Comparison of ENCODE assay signal across 1 cellular context in the genomic region with DNA sequence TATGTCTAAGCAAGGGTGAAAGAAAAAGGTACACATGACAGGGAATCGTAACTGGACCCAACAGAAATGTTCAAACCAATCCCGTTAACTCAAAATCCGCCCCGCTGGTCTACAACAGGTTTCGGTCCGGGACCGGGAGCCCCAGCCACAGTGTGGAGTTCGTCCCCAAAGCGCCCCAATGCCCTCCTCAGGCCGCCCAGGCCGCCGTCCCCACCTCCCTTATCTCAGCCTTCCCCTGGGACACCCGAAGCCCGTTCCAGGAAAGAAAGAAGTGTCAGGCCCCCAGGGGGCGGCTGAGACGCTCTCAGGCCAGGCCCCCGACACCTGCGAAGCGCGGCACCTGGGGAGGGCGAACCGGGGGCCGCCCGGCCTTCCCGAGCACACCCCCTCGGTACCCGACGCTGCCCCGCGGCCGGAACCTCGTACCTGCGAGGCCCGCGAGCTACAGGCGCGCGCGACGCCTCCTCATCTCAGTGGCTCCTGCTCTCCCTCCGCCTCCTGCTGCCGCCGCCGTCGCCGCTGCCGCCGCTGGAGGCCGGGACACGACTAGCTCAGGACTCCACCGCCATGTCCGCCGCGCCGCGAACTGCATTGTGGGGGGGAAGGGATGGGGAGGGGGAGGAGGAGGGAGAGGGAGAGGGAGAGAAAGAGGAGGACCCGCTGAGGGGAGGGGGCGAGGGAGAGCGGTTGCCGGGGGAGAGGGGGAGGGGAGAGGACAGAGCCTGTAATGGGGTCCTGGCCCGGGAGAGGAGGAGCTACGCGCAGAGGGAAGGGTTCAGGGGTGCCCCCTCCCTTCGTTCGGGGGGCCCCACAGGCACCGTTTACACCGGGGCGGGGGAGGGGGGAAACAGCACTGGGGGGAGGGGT.
TF ChIP-seq lines count a peak whose summit lies in the region.

TSS of gene TUT4 (minus strand) at position 588 of the 867 bp plus-strand sequence. CDS start 26,812 bp downstream, outside the sequence.

TF ChIP-seq in K562, 482 proteins besides CTCF, POLR2A, EP300 and RAD21 (continued from another document and continues in another):
- TF ChIP-seq, protein P1, sequence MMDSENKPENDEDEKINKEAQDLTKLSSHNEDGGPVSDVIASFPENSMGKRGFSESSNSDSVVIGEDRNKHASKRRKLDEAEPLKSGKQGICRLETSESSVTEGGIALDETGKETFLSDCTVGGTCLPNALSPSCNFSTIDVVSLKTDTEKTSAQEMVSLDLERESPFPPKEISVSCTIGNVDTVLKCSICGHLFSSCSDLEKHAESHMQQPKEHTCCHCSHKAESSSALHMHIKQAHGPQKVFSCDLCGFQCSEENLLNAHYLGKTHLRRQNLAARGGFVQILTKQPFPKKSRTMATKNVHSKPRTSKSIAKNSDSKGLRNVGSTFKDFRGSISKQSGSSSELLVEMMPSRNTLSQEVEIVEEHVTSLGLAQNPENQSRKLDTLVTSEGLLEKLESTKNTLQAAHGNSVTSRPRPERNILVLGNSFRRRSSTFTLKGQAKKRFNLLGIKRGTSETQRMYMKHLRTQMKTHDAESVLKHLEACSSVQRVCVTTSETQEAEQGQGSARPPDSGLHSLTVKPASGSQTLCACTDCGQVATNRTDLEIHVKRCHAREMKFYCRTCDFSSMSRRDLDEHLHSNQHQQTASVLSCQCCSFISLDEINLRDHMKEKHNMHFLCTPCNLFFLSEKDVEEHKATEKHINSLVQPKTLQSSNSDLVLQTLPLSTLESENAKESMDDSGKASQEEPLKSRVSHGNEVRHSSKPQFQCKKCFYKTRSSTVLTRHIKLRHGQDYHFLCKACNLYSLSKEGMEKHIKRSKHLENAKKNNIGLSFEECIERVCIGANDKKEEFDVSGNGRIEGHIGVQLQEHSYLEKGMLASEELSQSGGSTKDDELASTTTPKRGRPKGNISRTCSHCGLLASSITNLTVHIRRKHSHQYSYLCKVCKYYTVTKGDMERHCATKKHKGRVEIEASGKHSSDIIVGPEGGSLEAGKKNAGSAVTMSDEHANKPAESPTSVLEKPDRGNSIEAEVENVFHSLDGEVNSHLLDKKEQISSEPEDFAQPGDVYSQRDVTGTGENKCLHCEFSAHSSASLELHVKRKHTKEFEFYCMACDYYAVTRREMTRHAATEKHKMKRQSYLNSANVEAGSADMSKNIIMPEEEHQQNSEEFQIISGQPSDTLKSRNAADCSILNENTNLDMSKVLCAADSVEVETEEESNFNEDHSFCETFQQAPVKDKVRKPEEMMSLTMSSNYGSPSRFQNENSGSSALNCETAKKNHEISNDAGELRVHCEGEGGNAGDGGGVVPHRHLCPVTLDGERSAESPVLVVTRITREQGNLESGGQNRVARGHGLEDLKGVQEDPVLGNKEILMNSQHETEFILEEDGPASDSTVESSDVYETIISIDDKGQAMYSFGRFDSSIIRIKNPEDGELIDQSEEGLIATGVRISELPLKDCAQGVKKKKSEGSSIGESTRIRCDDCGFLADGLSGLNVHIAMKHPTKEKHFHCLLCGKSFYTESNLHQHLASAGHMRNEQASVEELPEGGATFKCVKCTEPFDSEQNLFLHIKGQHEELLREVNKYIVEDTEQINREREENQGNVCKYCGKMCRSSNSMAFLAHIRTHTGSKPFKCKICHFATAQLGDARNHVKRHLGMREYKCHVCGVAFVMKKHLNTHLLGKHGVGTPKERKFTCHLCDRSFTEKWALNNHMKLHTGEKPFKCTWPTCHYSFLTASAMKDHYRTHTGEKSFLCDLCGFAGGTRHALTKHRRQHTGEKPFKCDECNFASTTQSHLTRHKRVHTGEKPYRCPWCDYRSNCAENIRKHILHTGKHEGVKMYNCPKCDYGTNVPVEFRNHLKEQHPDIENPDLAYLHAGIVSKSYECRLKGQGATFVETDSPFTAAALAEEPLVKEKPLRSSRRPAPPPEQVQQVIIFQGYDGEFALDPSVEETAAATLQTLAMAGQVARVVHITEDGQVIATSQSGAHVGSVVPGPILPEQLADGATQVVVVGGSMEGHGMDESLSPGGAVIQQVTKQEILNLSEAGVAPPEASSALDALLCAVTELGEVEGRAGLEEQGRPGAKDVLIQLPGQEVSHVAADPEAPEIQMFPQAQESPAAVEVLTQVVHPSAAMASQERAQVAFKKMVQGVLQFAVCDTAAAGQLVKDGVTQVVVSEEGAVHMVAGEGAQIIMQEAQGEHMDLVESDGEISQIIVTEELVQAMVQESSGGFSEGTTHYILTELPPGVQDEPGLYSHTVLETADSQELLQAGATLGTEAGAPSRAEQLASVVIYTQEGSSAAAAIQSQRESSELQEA (IDR thresholded peaks at IDR 0.05; ENCODE audit: low read depth) = peak; percentile 71
- TF ChIP-seq NCOA2 (IDR thresholded peaks at IDR 0.05; ENCODE audit: partially characterized antibody in 2 of 2) (no peak), DNMT1 (IDR thresholded peaks at IDR 0.05) (no peak), MCM7 (IDR thresholded peaks at IDR 0.05) (no peak), NR2F6 (CRISPR knock-in tag; IDR thresholded peaks at IDR 0.05) (no peak), TSC22D4 (tag; IDR thresholded peaks at IDR 0.05) (no peak), SNIP1 (IDR thresholded peaks at IDR 0.05; ENCODE audit: low read depth) (no peak), KDM1A (IDR thresholded peaks at IDR 0.05) (peak in 1 of 2 experiments; percentile 86; a peak in 2 of 4 replicates), RNF2 (IDR thresholded peaks at IDR 0.05) (peak; percentile 51; the same call in 1 of the 2 replicates), ZNF232 (CRISPR knock-in tag; IDR thresholded peaks at IDR 0.05) (peak; percentile 67; the same call in 1 of the 2 replicates), ZNF699 (CRISPR knock-in tag; IDR thresholded peaks at IDR 0.05; ENCODE audit: insufficient replicate concordance) (no peak), ZNF282 (CRISPR knock-in tag; IDR thresholded peaks at IDR 0.05) (0 out of 2 replicates have a peak, but pooled peaks have one; percentile 36), ZNF655 (CRISPR knock-in tag; IDR thresholded peaks at IDR 0.05) (no peak), CHD1 (IDR thresholded peaks at IDR 0.05; ENCODE audit: low read length) (peak; percentile 54), SP1 (CRISPR knock-in tag; IDR thresholded peaks at IDR 0.05) (peak; percentile 54; the same call in 1 of the 2 replicates), HDAC2 (IDR thresholded peaks at IDR 0.05) (no peak), IRF2 (CRISPR knock-in tag; IDR thresholded peaks at IDR 0.05) (no peak), FOXO4 (CRISPR knock-in tag; IDR thresholded peaks at IDR 0.05) (no peak), CCAR2 (IDR thresholded peaks at IDR 0.05; ENCODE audit: low read depth, low read length) (no peak), NR0B1 (IDR thresholded peaks at IDR 0.05; ENCODE audit: partially characterized antibody) (no peak), SP2 (IDR thresholded peaks at IDR 0.05; ENCODE audit: extremely low read depth, low read depth, low read length, poor library complexity, severe bottlenecking) (no peak), ZNF75A (CRISPR knock-in tag; IDR thresholded peaks at IDR 0.05) (no peak), BRF2 (IDR thresholded peaks at IDR 0.05; ENCODE audit: borderline replicate concordance, insufficient read depth, insufficient read length) (no peak), CBX5 (IDR thresholded peaks at IDR 0.05; ENCODE audit: borderline replicate concordance, low read depth) (no peak), NFATC3 (IDR thresholded peaks at IDR 0.05) (no peak), MYBL2 (IDR thresholded peaks at IDR 0.05; ENCODE audit: low read depth) (no peak), MYBL2 (CRISPR knock-in tag; IDR thresholded peaks at IDR 0.05; ENCODE audit: borderline replicate concordance) (no peak), RHOXF2B (CRISPR knock-in tag; conservative IDR thresholded peaks at IDR 0.05) (no peak), MXI1 (IDR thresholded peaks at IDR 0.05; ENCODE audit: low read depth, low read length) (no peak), HDAC6 (IDR thresholded peaks at IDR 0.05; ENCODE audit: low read depth, low read length) (no peak), POLR2AphosphoS2 (IDR thresholded peaks at IDR 0.05; ENCODE audit: low read length) (no peak), CC2D1A (IDR thresholded peaks at IDR 0.05) (no peak), ZNF431 (CRISPR knock-in tag; IDR thresholded peaks at IDR 0.05) (0 out of 2 replicates have a peak, but pooled peaks have one; percentile 7), SIRT6 (IDR thresholded peaks at IDR 0.05; ENCODE audit: low read depth, low read length) (no peak)
- TF ChIP-seq, protein P2, sequence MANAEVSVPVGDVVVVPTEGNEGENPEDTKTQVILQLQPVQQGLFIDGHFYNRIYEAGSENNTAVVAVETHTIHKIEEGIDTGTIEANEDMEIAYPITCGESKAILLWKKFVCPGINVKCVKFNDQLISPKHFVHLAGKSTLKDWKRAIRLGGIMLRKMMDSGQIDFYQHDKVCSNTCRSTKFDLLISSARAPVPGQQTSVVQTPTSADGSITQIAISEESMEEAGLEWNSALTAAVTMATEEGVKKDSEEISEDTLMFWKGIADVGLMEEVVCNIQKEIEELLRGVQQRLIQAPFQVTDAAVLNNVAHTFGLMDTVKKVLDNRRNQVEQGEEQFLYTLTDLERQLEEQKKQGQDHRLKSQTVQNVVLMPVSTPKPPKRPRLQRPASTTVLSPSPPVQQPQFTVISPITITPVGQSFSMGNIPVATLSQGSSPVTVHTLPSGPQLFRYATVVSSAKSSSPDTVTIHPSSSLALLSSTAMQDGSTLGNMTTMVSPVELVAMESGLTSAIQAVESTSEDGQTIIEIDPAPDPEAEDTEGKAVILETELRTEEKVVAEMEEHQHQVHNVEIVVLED (CRISPR knock-in tag; IDR thresholded peaks at IDR 0.05) = peak; percentile 51
- TF ChIP-seq, protein P3, sequence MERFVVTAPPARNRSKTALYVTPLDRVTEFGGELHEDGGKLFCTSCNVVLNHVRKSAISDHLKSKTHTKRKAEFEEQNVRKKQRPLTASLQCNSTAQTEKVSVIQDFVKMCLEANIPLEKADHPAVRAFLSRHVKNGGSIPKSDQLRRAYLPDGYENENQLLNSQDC (CRISPR knock-in tag; IDR thresholded peaks at IDR 0.05) = no peak
- TF ChIP-seq, protein P4, sequence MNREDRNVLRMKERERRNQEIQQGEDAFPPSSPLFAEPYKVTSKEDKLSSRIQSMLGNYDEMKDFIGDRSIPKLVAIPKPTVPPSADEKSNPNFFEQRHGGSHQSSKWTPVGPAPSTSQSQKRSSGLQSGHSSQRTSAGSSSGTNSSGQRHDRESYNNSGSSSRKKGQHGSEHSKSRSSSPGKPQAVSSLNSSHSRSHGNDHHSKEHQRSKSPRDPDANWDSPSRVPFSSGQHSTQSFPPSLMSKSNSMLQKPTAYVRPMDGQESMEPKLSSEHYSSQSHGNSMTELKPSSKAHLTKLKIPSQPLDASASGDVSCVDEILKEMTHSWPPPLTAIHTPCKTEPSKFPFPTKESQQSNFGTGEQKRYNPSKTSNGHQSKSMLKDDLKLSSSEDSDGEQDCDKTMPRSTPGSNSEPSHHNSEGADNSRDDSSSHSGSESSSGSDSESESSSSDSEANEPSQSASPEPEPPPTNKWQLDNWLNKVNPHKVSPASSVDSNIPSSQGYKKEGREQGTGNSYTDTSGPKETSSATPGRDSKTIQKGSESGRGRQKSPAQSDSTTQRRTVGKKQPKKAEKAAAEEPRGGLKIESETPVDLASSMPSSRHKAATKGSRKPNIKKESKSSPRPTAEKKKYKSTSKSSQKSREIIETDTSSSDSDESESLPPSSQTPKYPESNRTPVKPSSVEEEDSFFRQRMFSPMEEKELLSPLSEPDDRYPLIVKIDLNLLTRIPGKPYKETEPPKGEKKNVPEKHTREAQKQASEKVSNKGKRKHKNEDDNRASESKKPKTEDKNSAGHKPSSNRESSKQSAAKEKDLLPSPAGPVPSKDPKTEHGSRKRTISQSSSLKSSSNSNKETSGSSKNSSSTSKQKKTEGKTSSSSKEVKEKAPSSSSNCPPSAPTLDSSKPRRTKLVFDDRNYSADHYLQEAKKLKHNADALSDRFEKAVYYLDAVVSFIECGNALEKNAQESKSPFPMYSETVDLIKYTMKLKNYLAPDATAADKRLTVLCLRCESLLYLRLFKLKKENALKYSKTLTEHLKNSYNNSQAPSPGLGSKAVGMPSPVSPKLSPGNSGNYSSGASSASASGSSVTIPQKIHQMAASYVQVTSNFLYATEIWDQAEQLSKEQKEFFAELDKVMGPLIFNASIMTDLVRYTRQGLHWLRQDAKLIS (CRISPR knock-in tag; IDR thresholded peaks at IDR 0.05) = peak; percentile 91; the same call in 1 of the 2 replicates
- TF ChIP-seq, protein P5, sequence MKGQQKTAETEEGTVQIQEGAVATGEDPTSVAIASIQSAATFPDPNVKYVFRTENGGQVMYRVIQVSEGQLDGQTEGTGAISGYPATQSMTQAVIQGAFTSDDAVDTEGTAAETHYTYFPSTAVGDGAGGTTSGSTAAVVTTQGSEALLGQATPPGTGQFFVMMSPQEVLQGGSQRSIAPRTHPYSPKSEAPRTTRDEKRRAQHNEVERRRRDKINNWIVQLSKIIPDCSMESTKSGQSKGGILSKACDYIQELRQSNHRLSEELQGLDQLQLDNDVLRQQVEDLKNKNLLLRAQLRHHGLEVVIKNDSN (CRISPR knock-in tag; IDR thresholded peaks at IDR 0.05) = no peak
